ENCODE assay signal across 1 cellular context in genomic region chr2:17916584-17916983, GRCh38.
TF ChIP-seq lines count a peak whose summit lies in the region.

No MANE protein-coding gene starts in this region.

TF ChIP-seq in GM23338, 12 proteins besides CTCF, POLR2A, EP300 and RAD21 (continued from another document):
- TF ChIP-seq EZH2 (IDR thresholded peaks at IDR 0.05; ENCODE audit: low read depth, unreplicated experiment) (no peak), ETS1 (IDR thresholded peaks at IDR 0.05) (no peak), EZH2phosphoT487 (IDR thresholded peaks at IDR 0.05; ENCODE audit: unreplicated experiment) (no peak), STAT1 (IDR thresholded peaks at IDR 0.05; ENCODE audit: unreplicated experiment) (no peak)
